In the genomic region with DNA sequence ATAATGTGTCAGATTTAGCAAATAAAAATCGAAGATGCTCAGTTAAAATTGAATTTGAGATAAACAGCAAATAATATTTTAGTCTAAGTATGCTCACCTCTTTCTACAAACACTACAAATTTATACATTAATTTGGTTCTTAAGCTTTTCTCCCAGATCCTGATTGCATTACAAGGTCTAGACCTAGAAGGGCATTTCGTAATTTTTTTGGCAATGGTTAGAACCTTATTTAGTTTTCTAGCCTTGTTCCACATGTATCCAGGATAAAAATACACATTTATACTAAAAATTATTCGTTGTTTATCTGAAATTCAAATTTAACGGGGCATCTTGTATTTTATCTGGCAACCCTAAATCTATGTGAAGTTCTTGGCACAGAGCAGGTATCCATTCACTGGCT, we compare ENCODE assay signal across 18 cellular contexts.
"Had no signal": no experiment of that assay in that cellular context is flagged by ENCODE, and none has a peak within 500 bp of the region (broad histone marks: within the 10 kb centered on the region; RNA-seq: fewer than 3 reads in every experiment).

No MANE protein-coding gene starts in this region.

- H3K36me3 ChIP-seq: tibial nerve had no signal

- H3K27ac ChIP-seq: foreskin keratinocyte, skin epidermis, tibial nerve had no signal

- DNase-seq: activated B cell treated with CpG ODN at 0.5 μM for 24 hours; activated CD4-positive, alpha-beta T cell treated with anti-CD3 and anti-CD28 coated beads, Interleukin-2, amount 50 U/mL, for 1 hour; activated CD8-positive, alpha-beta memory T cell treated with anti-CD3 and anti-CD28 coated beads, Interleukin-2, amount 10 ng/mL, durations not matched to agents 7 days and 5 days; activated effector memory CD4-positive, alpha-beta T cell treated with Interleukin-2 at 50 U/mL for 16 hours; activated T-cell treated with anti-CD3 and anti-CD28 coated beads, Interleukin-2, amount 50 U/mL, for 24 hours; effector CD4-positive, alpha-beta T cell; immature natural killer cell; left cardiac atrium; naive B cell; posterior cingulate gyrus had no signal

- FAIRE-seq: bronchial epithelial cell, endothelial cell of umbilical vein, TTC549 had no signal

- H3K4me3 ChIP-seq: lung, skin epidermis, tibial nerve had no signal

- H3K9me3 ChIP-seq: tibial nerve had no signal

- ATAC-seq: activated CD8-positive, alpha-beta memory T cell treated with anti-CD3 and anti-CD28 coated beads, Interleukin-2, amount 10 ng/mL, durations not matched to agents 7 days and 5 days; activated naive CD4-positive, alpha-beta T cell treated with anti-CD3 and anti-CD28 coated beads, Interleukin-2, amount 50 U/mL, for 72 hours; foreskin keratinocyte; left cardiac atrium had no signal

- H3K4me1 ChIP-seq: foreskin keratinocyte had no signal

- H3K27me3 ChIP-seq: foreskin keratinocyte had no signal
